11 cellular contexts compared by ENCODE assay signal in genomic region chr1:228408041-228408868, GRCh38. TPM values are rescaled to one million over a fixed set of nuclear protein-coding genes. Genes with fewer than 3 reads are reported as not detected.
DNase-seq lines count a peak whose midpoint lies in the region; ATAC-seq and TF ChIP-seq lines count a peak whose summit lies in the region.
"Had no signal": no experiment of that assay in that cellular context is flagged by ENCODE, and none has a peak within 500 bp of the region (broad histone marks: within the 10 kb centered on the region; RNA-seq: fewer than 3 reads in every experiment).

No MANE protein-coding gene starts in this region.

- H3K27me3 ChIP-seq in brain microvascular endothelial cell (replicated peaks) = no peaks in the 10 kb centered on the region
- H3K27me3 ChIP-seq: ovary had no signal

- no peak overlapping the region for H3K27ac ChIP-seq in HEK293 (ENCODE audit: extremely low read depth, low read depth, low read length)
- H3K27ac ChIP-seq in mesodermal cell (ENCODE audit: low read depth, low read length, severe bottlenecking) = no peak overlapping the region
- no peak overlapping the region for H3K27ac ChIP-seq in brain microvascular endothelial cell
- H3K27ac ChIP-seq: epithelial cell of prostate had no signal

- no peaks in the 10 kb centered on the region for H3K9me3 ChIP-seq in HEK293 (ENCODE audit: control insufficient read depth, insufficient read depth, low read depth, low read length)
- no peaks in the 10 kb centered on the region for H3K9me3 ChIP-seq in mesodermal cell (ENCODE audit: control insufficient read depth, low read length)
- H3K9me3 ChIP-seq: ovary had no signal

- no peak for DNase-seq in AG10803 (ENCODE audit: low read depth)
- DNase-seq in astrocyte of the cerebellum (ENCODE audit: low read depth) = no peak
- DNase-seq in brain microvascular endothelial cell = no peak
- no peak for DNase-seq in 8988T
- DNase-seq: activated CD4-positive, alpha-beta T cell treated with anti-CD3 and anti-CD28 coated beads, Interleukin-2, amount 50 U/mL, for 4 hours had no signal

- ATAC-seq in GM18868 (IDR thresholded peaks at IDR 0.05; ENCODE audit: unreplicated experiment) (no peak), HG03378 (IDR thresholded peaks at IDR 0.05; ENCODE audit: unreplicated experiment) (no peak)

- POLR2A ChIA-PET in HEK293 (lab: Yijun Ruan, JAX) = no interaction called here

- CTCF ChIA-PET in HEK293 (lab: Yijun Ruan, JAX) = no interaction called here

- WGBS in mesodermal cell (ENCODE audit: insufficient coverage in 2 of 2), 2 experiments = 93 to 94% methylated on average over 22 to 25 of the region's 27 CpGs

- TF ChIP-seq CTCF in AG10803 (conservative IDR thresholded peaks at IDR 0.05; ENCODE audit: low read length) (no peak), HEK293 (tag by site-specific recombination; IDR thresholded peaks at IDR 0.05) (no peak), astrocyte of the cerebellum (IDR thresholded peaks at IDR 0.05; ENCODE audit: low read depth, low read length, missing control alignments) (no peak), brain microvascular endothelial cell (IDR thresholded peaks at IDR 0.05; ENCODE audit: low read depth, low read length, missing control alignments) (no peak)

- H3K4me3 ChIP-seq in AG10803 (ENCODE audit: low read length) (peak overlapping the region; percentile 91), HEK293 (ENCODE audit: low read depth, low read length) (no peak overlapping the region), astrocyte of the cerebellum (ENCODE audit: low read depth, low read length) (peak overlapping the region; percentile 80), mesodermal cell (ENCODE audit: extremely low read depth, insufficient read depth, low read length, poor library complexity, severe bottlenecking) (peak overlapping the region; percentile 97), brain microvascular endothelial cell (ENCODE audit: low read depth, low read length) (no peak overlapping the region)

- in situ Hi-C loops in astrocyte of the cerebellum (cut with HindIII; ENCODE audit: low sequenced_read_pairs) (no loop called here), brain microvascular endothelial cell (cut with HindIII; ENCODE audit: low pct_ligation_motif_present, low sequenced_read_pairs) (no loop called here)

- H3K4me1 ChIP-seq in HEK293 (ENCODE audit: control insufficient read depth, insufficient read depth, low read length) = peaks cover 11% of the 10 kb centered on the region
- H3K4me1 ChIP-seq in mesodermal cell (ENCODE audit: control insufficient read depth, insufficient read depth, low read length, poor library complexity, severe bottlenecking) = peaks cover 16% of the 10 kb centered on the region

- H3K36me3 ChIP-seq in HEK293 (ENCODE audit: control insufficient read depth in 2 of 2, insufficient read depth in 1 of 2, low read length in 2 of 2) (peaks cover 0 to 19% of the 10 kb centered on the region in 2 experiments; a peak in 1 of 3 replicates), mesodermal cell (ENCODE audit: control insufficient read depth, insufficient read depth, low read length) (peaks cover 24% of the 10 kb centered on the region), brain microvascular endothelial cell (replicated peaks) (peaks cover 3% of the 10 kb centered on the region)
- H3K36me3 ChIP-seq: ovary had no signal

TF ChIP-seq in HEK293, 187 proteins besides CTCF, POLR2A, EP300 and RAD21:
- TF ChIP-seq ZIC2 (tag by site-specific recombination; IDR thresholded peaks at IDR 0.05) = peak; percentile 40; the same call in 1 of the 2 replicates
- no peak for TF ChIP-seq ZNF433 (tag by site-specific recombination; IDR thresholded peaks at IDR 0.05; ENCODE audit: low read depth)

RNA-seq across cellular contexts. Expression of gene TRIM11, which starts 1.6 kb away (rescaled TPM):
- 19.8 TPM for polyA plus RNA-seq in mesodermal cell (2013, experiment 1 of 2)
- 16.2 TPM for polyA plus RNA-seq in mesodermal cell (2013, experiment 2 of 2)

RNA-seq across cellular contexts. Expression of gene TRIM17, which starts 8.4 kb away (rescaled TPM):
- 3.3 TPM for polyA plus RNA-seq in mesodermal cell (2013, experiment 1 of 2)
- 3.7 TPM for polyA plus RNA-seq in mesodermal cell (2013, experiment 2 of 2)

Comparison
In these comparisons a context has a peak if more than half of its experiments do, and no peak if none do; other contexts are left out.
1. H3K4me3 ChIP-seq: peak in AG10803 (single experiment), astrocyte of the cerebellum (single experiment) and mesodermal cell (single experiment); none in HEK293 (single experiment) and brain microvascular endothelial cell (single experiment).